In genomic region chr4:82352118-82352824, GRCh38 we compare ENCODE assay signal across 16 cellular contexts. TPM values are rescaled to one million over a fixed set of nuclear protein-coding genes. Genes with fewer than 3 reads are reported as not detected.
A peak's percentile ranks its signal among the peaks of the same experiment; 100 is the strongest.
DNase-seq lines count a peak whose midpoint lies in the region; ATAC-seq and TF ChIP-seq lines count a peak whose summit lies in the region.
"Had no signal": no experiment of that assay in that cellular context is flagged by ENCODE, and none has a peak within 500 bp of the region (broad histone marks: within the 10 kb centered on the region; RNA-seq: fewer than 3 reads in every experiment).

No MANE protein-coding gene starts in this region.

- no peaks in the 10 kb centered on the region for H3K9me3 ChIP-seq in SK-N-MC (ENCODE audit: low read depth, low read length)
- H3K9me3 ChIP-seq: spleen, tibial nerve had no signal

- peaks cover 14 to 49% of the 10 kb centered on the region in 2 donors for H3K36me3 Mint-ChIP-seq in activated T-cell treated with anti-CD3 and anti-CD28 coated beads, Interleukin-2, amount 50 U/mL, for 72 hours (ENCODE audit: insufficient read depth in 2 of 2)
- H3K36me3 Mint-ChIP-seq in chondrocyte (ENCODE audit: low read depth), result peaks cover 30% of the 10 kb centered on the region
- H3K36me3 Mint-ChIP-seq in stimulated activated effector memory CD8-positive, alpha-beta T cell treated with anti-CD3 and anti-CD28 coated beads, Interleukin-12 subunit alpha, Interleukin-12 subunit beta, amount 100 ng/mL, for 72 hours, result peaks cover 100% of the 10 kb centered on the region

- no peak for ATAC-seq in activated T-cell treated with anti-CD3 and anti-CD28 coated beads, Interleukin-2, amount 50 U/mL, for 72 hours (replicated peaks in 1 of 2)
- ATAC-seq in stimulated activated effector memory CD8-positive, alpha-beta T cell treated with anti-CD3 and anti-CD28 coated beads, Interleukin-12 subunit alpha, Interleukin-12 subunit beta, amount 100 ng/mL, for 72 hours, result no peak
- ATAC-seq in HG03457 (IDR thresholded peaks at IDR 0.05; ENCODE audit: unreplicated experiment), result no peak
- no peak for ATAC-seq in GM18861 (IDR thresholded peaks at IDR 0.05; ENCODE audit: unreplicated experiment)

- H3K27me3 Mint-ChIP-seq in activated T-cell treated with anti-CD3 and anti-CD28 coated beads, Interleukin-2, amount 50 U/mL, for 72 hours (ENCODE audit: low read depth), result no peaks in the 10 kb centered on the region
- no peaks in the 10 kb centered on the region for H3K27me3 Mint-ChIP-seq in chondrocyte (ENCODE audit: low read depth)
- H3K27me3 Mint-ChIP-seq: dendritic cell treated with granulocyte-macrophage colony-stimulating factor and Interleukin-4, amounts not matched to agents 40 ng/mL and 50 ng/mL, for 4 days had no signal

- H3K4me3 Mint-ChIP-seq in activated T-cell treated with anti-CD3 and anti-CD28 coated beads, Interleukin-2, amount 50 U/mL, for 72 hours, result peak overlapping the region in 1 of 2 donors; percentile 62
- H3K4me3 Mint-ChIP-seq in chondrocyte (ENCODE audit: unreplicated experiment), result no peak overlapping the region
- H3K4me3 Mint-ChIP-seq in stimulated activated effector memory CD8-positive, alpha-beta T cell treated with anti-CD3 and anti-CD28 coated beads, Interleukin-12 subunit alpha, Interleukin-12 subunit beta, amount 100 ng/mL, for 72 hours, result no peak overlapping the region
- H3K4me3 Mint-ChIP-seq: dendritic cell treated with granulocyte-macrophage colony-stimulating factor and Interleukin-4, amounts not matched to agents 40 ng/mL and 50 ng/mL, for 4 days had no signal

- no peak for TF ChIP-seq CTCF in chondrocyte (IDR thresholded peaks at IDR 0.05)

- no peak overlapping the region for H3K9ac ChIP-seq in SK-N-MC (ENCODE audit: insufficient read length)

- no peak for DNase-seq in activated T-cell treated with anti-CD3 and anti-CD28 coated beads, Interleukin-2, amount 50 U/mL, for 72 hours
- DNase-seq in activated T-cell treated with anti-CD3 and anti-CD28 coated beads for 4 hours, result no peak
- no peak for DNase-seq in SK-N-MC (ENCODE audit: low read depth, low spot score)
- no peak for DNase-seq in chondrocyte (ENCODE audit: low spot score)
- no peak for DNase-seq in stimulated activated effector memory CD8-positive, alpha-beta T cell treated with anti-CD3 and anti-CD28 coated beads, Interleukin-12 subunit alpha, Interleukin-12 subunit beta, amount 100 ng/mL, for 72 hours (ENCODE audit: low spot score in 2 of 2)
- DNase-seq in stimulated activated naive CD4-positive, alpha-beta T cell treated with Interleukin-2 at 50 U/mL for 16 hours (lab: John Stamatoyannopoulos, UW), result no peak
- DNase-seq: activated CD4-positive, alpha-beta T cell treated with anti-CD3 and anti-CD28 coated beads, Interleukin-2, amount 50 U/mL, for 4 hours; KG1; NCI-H1436 treated with DMSO at 0.1 percent for 48 hours; NCI-H446 treated with DMSO at 0.1 percent for 48 hours; spleen had no signal

- peaks cover 93% of the 10 kb centered on the region for H3K36me3 ChIP-seq in SK-N-MC (ENCODE audit: insufficient read depth, low read length)

- H3K27ac ChIP-seq in SK-N-MC, result peak overlapping the region; percentile 75

- H3K4me3 ChIP-seq in SK-N-MC, result no peak overlapping the region
- H3K4me3 ChIP-seq: lung, spleen, tibial nerve had no signal

- peaks cover 51% of the 10 kb centered on the region for H3K4me1 Mint-ChIP-seq in activated T-cell treated with anti-CD3 and anti-CD28 coated beads, Interleukin-2, amount 50 U/mL, for 72 hours (ENCODE audit: low read depth)
- peaks cover 14% of the 10 kb centered on the region for H3K4me1 Mint-ChIP-seq in chondrocyte (ENCODE audit: low read depth)
- H3K4me1 Mint-ChIP-seq in stimulated activated effector memory CD8-positive, alpha-beta T cell treated with anti-CD3 and anti-CD28 coated beads, Interleukin-12 subunit alpha, Interleukin-12 subunit beta, amount 100 ng/mL, for 72 hours, result peaks cover 41% of the 10 kb centered on the region

- no peaks in the 10 kb centered on the region for H3K9me3 Mint-ChIP-seq in activated T-cell treated with anti-CD3 and anti-CD28 coated beads, Interleukin-2, amount 50 U/mL, for 72 hours
- H3K9me3 Mint-ChIP-seq in chondrocyte (ENCODE audit: low read depth), result no peaks in the 10 kb centered on the region
- H3K9me3 Mint-ChIP-seq in stimulated activated effector memory CD8-positive, alpha-beta T cell treated with anti-CD3 and anti-CD28 coated beads, Interleukin-12 subunit alpha, Interleukin-12 subunit beta, amount 100 ng/mL, for 72 hours, result no peaks in the 10 kb centered on the region
- H3K9me3 Mint-ChIP-seq: dendritic cell treated with granulocyte-macrophage colony-stimulating factor and Interleukin-4, amounts not matched to agents 40 ng/mL and 50 ng/mL, for 4 days had no signal

- H3K27ac Mint-ChIP-seq in activated T-cell treated with anti-CD3 and anti-CD28 coated beads, Interleukin-2, amount 50 U/mL, for 72 hours, result peak overlapping the region; percentile 98
- H3K27ac Mint-ChIP-seq in chondrocyte (ENCODE audit: unreplicated experiment), result peak overlapping the region; percentile 17
- peak overlapping the region; percentile 89 for H3K27ac Mint-ChIP-seq in stimulated activated effector memory CD8-positive, alpha-beta T cell treated with anti-CD3 and anti-CD28 coated beads, Interleukin-12 subunit alpha, Interleukin-12 subunit beta, amount 100 ng/mL, for 72 hours
- H3K27ac Mint-ChIP-seq: dendritic cell treated with granulocyte-macrophage colony-stimulating factor and Interleukin-4, amounts not matched to agents 40 ng/mL and 50 ng/mL, for 4 days had no signal

RNA-seq across cellular contexts. Expression of gene HNRNPD, which starts 21.5 kb away (rescaled TPM):
- 100 to 1,000 TPM; 255 to 265 TPM for total RNA-seq in activated T-cell treated with anti-CD3 and anti-CD28 coated beads, Interleukin-2, amount 50 U/mL, for 72 hours
- 124 to 177 TPM (median 127 TPM) in 3 replicates for total RNA-seq in chondrocyte

Comparison
In these comparisons a context has a peak if more than half of its experiments do, and no peak if none do; other contexts are left out.
1. H3K27ac Mint-ChIP-seq: peak in every context shown above with its lines; median percentile 98 in activated T-cell treated with anti-CD3 and anti-CD28 coated beads, Interleukin-2, amount 50 U/mL, for 72 hours; 89 in stimulated activated effector memory CD8-positive, alpha-beta T cell treated with anti-CD3 and anti-CD28 coated beads, Interleukin-12 subunit alpha, Interleukin-12 subunit beta, amount 100 ng/mL, for 72 hours; 17 in chondrocyte.